Comparison of ENCODE assay signal across 8 cellular contexts in the genomic region with DNA sequence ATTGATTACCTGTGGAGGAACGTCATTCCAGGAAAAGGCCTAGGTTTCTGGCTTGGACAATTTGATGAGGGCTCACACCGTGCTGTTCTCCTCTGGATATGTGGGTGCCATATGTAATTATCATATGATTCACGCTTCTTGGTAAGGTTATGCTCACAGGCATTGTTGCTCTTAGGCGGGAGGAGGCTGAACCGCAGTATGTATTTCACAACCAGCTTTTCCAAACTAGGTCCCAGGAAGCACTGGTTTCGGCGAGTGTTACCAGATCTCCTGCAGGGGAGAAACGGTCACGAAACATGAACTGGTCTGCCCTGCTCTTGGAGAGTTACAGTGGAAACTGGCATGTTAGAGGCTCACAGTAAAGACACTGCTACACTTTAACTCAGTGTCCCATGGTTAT. TPM values are rescaled to one million over a fixed set of nuclear protein-coding genes. Genes with fewer than 3 reads are reported as not detected.
DNase-seq lines count a peak whose midpoint lies in the region; ATAC-seq and TF ChIP-seq lines count a peak whose summit lies in the region.

No MANE protein-coding gene starts in this region.

- DNase-seq in GM04504 (ENCODE audit: low read depth) (peak; percentile 64), foreskin fibroblast (peak in 1 of 2 donors; percentile 54), sciatic nerve (ENCODE audit: low spot score) (no peak), OCI-M2 (lab: John Stamatoyannopoulos, UW; ENCODE audit: unreplicated experiment) (no peak), left colon (no peak)

- peak; percentile 7 for ATAC-seq in SK-N-SH treated with all-trans-retinoic acid at 6 μM for 48 hours
- peak; percentile 11 for ATAC-seq in sciatic nerve
- no peak for ATAC-seq in left colon
- ATAC-seq in HG03520 (IDR thresholded peaks at IDR 0.05; ENCODE audit: unreplicated experiment) = no peak
- no peak for ATAC-seq in HG03571 (IDR thresholded peaks at IDR 0.05; ENCODE audit: unreplicated experiment)

- H3K4me3 ChIP-seq in foreskin fibroblast (ENCODE audit: low read depth in 1 of 2, low read length in 2 of 2) = peak overlapping the region; percentile 39 to 55

- intact Hi-C loops in sciatic nerve (cut with DNase I) = no loop called here
- intact Hi-C loops in left colon (cut with DNase I, micrococcal nuclease) = no loop called here

- no peak for TF ChIP-seq CTCF in foreskin fibroblast (IDR thresholded peaks at IDR 0.05; ENCODE audit: low read depth, low read length)

TF ChIP-seq in SK-N-SH treated with all-trans-retinoic acid at 6 μM for 48 hours, 23 proteins besides CTCF, POLR2A, EP300 and RAD21:
- TF ChIP-seq GLIS3 (CRISPR knock-in tag; IDR thresholded peaks at IDR 0.05) (no peak), ZC3H10 (CRISPR knock-in tag; IDR thresholded peaks at IDR 0.05) (no peak), TCF4 (CRISPR knock-in tag; IDR thresholded peaks at IDR 0.05; ENCODE audit: borderline replicate concordance) (no peak), ISL1 (CRISPR knock-in tag; IDR thresholded peaks at IDR 0.05) (no peak), ARNTL (CRISPR knock-in tag; IDR thresholded peaks at IDR 0.05; ENCODE audit: borderline replicate concordance, low read depth) (no peak), CSDC2 (CRISPR knock-in tag; IDR thresholded peaks at IDR 0.05) (no peak), SNAI2 (CRISPR knock-in tag; IDR thresholded peaks at IDR 0.05) (no peak), RARB (CRISPR knock-in tag; IDR thresholded peaks at IDR 0.05) (no peak), ZNF565 (CRISPR knock-in tag; conservative IDR thresholded peaks at IDR 0.05; ENCODE audit: low read depth) (no peak), ZNF70 (CRISPR knock-in tag; IDR thresholded peaks at IDR 0.05) (no peak)
- TF ChIP-seq, protein P1, sequence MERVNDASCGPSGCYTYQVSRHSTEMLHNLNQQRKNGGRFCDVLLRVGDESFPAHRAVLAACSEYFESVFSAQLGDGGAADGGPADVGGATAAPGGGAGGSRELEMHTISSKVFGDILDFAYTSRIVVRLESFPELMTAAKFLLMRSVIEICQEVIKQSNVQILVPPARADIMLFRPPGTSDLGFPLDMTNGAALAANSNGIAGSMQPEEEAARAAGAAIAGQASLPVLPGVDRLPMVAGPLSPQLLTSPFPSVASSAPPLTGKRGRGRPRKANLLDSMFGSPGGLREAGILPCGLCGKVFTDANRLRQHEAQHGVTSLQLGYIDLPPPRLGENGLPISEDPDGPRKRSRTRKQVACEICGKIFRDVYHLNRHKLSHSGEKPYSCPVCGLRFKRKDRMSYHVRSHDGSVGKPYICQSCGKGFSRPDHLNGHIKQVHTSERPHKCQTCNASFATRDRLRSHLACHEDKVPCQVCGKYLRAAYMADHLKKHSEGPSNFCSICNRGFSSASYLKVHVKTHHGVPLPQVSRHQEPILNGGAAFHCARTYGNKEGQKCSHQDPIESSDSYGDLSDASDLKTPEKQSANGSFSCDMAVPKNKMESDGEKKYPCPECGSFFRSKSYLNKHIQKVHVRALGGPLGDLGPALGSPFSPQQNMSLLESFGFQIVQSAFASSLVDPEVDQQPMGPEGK (CRISPR knock-in tag; IDR thresholded peaks at IDR 0.05; ENCODE audit: borderline replicate concordance) = no peak
- TF ChIP-seq, protein P2, sequence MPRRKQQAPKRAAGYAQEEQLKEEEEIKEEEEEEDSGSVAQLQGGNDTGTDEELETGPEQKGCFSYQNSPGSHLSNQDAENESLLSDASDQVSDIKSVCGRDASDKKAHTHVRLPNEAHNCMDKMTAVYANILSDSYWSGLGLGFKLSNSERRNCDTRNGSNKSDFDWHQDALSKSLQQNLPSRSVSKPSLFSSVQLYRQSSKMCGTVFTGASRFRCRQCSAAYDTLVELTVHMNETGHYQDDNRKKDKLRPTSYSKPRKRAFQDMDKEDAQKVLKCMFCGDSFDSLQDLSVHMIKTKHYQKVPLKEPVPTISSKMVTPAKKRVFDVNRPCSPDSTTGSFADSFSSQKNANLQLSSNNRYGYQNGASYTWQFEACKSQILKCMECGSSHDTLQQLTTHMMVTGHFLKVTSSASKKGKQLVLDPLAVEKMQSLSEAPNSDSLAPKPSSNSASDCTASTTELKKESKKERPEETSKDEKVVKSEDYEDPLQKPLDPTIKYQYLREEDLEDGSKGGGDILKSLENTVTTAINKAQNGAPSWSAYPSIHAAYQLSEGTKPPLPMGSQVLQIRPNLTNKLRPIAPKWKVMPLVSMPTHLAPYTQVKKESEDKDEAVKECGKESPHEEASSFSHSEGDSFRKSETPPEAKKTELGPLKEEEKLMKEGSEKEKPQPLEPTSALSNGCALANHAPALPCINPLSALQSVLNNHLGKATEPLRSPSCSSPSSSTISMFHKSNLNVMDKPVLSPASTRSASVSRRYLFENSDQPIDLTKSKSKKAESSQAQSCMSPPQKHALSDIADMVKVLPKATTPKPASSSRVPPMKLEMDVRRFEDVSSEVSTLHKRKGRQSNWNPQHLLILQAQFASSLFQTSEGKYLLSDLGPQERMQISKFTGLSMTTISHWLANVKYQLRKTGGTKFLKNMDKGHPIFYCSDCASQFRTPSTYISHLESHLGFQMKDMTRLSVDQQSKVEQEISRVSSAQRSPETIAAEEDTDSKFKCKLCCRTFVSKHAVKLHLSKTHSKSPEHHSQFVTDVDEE (CRISPR knock-in tag; IDR thresholded peaks at IDR 0.05) = no peak
- TF ChIP-seq, protein P3, sequence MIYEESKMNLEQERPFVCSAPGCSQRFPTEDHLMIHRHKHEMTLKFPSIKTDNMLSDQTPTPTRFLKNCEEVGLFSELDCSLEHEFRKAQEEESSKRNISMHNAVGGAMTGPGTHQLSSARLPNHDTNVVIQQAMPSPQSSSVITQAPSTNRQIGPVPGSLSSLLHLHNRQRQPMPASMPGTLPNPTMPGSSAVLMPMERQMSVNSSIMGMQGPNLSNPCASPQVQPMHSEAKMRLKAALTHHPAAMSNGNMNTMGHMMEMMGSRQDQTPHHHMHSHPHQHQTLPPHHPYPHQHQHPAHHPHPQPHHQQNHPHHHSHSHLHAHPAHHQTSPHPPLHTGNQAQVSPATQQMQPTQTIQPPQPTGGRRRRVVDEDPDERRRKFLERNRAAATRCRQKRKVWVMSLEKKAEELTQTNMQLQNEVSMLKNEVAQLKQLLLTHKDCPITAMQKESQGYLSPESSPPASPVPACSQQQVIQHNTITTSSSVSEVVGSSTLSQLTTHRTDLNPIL (CRISPR knock-in tag; IDR thresholded peaks at IDR 0.05; ENCODE audit: low read depth) = no peak
- TF ChIP-seq, protein P4, sequence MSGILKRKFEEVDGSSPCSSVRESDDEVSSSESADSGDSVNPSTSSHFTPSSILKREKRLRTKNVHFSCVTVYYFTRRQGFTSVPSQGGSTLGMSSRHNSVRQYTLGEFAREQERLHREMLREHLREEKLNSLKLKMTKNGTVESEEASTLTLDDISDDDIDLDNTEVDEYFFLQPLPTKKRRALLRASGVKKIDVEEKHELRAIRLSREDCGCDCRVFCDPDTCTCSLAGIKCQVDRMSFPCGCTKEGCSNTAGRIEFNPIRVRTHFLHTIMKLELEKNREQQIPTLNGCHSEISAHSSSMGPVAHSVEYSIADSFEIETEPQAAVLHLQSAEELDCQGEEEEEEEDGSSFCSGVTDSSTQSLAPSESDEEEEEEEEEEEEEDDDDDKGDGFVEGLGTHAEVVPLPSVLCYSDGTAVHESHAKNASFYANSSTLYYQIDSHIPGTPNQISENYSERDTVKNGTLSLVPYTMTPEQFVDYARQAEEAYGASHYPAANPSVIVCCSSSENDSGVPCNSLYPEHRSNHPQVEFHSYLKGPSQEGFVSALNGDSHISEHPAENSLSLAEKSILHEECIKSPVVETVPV (CRISPR knock-in tag; IDR thresholded peaks at IDR 0.05) = no peak

RNA-seq across cellular contexts. Expression of a gene that starts 0.8 kb away (rescaled TPM):
- total RNA-seq in sciatic nerve (9.6 TPM), left colon (1 to 10 TPM; 2.7 to 5.1 TPM)

Comparison
In these comparisons a context has a peak if more than half of its experiments do, and no peak if none do; other contexts are left out.
1. ATAC-seq: peak in SK-N-SH treated with all-trans-retinoic acid at 6 μM for 48 hours (single experiment) and sciatic nerve (single experiment); none in left colon (single experiment), HG03520 (single experiment) and HG03571 (single experiment).